ENCODE assay signal across 7 cellular contexts in genomic region chr5:32504923-32505596, GRCh38.
DNase-seq lines count a peak whose midpoint lies in the region; ATAC-seq and TF ChIP-seq lines count a peak whose summit lies in the region.

No MANE protein-coding gene starts in this region.

- no peaks in the 10 kb centered on the region for H3K9me3 Mint-ChIP-seq in central memory CD8-positive, alpha-beta T cell
- no peaks in the 10 kb centered on the region for H3K9me3 Mint-ChIP-seq in activated T-helper 1 cell treated with anti-CD3 and anti-CD28 coated beads, Interleukin-12 subunit alpha, Interleukin-12 subunit beta, Interleukin-2, Interleukin-4 antibody, amounts not matched to agents 30 ng/mL and 10 ng/mL and 1 ng/mL, durations not matched to agents 14 hours and 24 hours and 36 hours

- peaks cover 0 to 17% (median 11%) of the 10 kb centered on the region in 4 donors for H3K4me1 ChIP-seq in upper lobe of left lung

- no peaks in the 10 kb centered on the region for H3K27me3 ChIP-seq in upper lobe of left lung

- 8 to 24% methylated on average over 10 of the region's 10 CpGs for WGBS in upper lobe of left lung, 2 donors

- H3K27me3 Mint-ChIP-seq in central memory CD8-positive, alpha-beta T cell = peaks cover 26% of the 10 kb centered on the region
- peaks cover 14% of the 10 kb centered on the region for H3K27me3 Mint-ChIP-seq in activated T-helper 1 cell treated with anti-CD3 and anti-CD28 coated beads, Interleukin-12 subunit alpha, Interleukin-12 subunit beta, Interleukin-2, Interleukin-4 antibody, amounts not matched to agents 30 ng/mL and 10 ng/mL and 1 ng/mL, durations not matched to agents 14 hours and 24 hours and 36 hours (ENCODE audit: insufficient read depth)

- no peak overlapping the region for H3K4me3 ChIP-seq in upper lobe of left lung

- H3K9me3 ChIP-seq in upper lobe of left lung = no peaks in the 10 kb centered on the region

- intact Hi-C loops in activated T-helper 1 cell treated with anti-CD3 and anti-CD28 coated beads, Interleukin-12 subunit alpha, Interleukin-12 subunit beta, Interleukin-2, Interleukin-4 antibody, amounts not matched to agents 30 ng/mL and 10 ng/mL and 1 ng/mL, durations not matched to agents 14 hours and 24 hours and 36 hours (cut with micrococcal nuclease) = no loop called here

- TF ChIP-seq EP300 in upper lobe of left lung (IDR thresholded peaks at IDR 0.05) = no peak

- H3K4me1 Mint-ChIP-seq in central memory CD8-positive, alpha-beta T cell = peaks cover 8% of the 10 kb centered on the region
- peaks cover 25% of the 10 kb centered on the region for H3K4me1 Mint-ChIP-seq in activated T-helper 1 cell treated with anti-CD3 and anti-CD28 coated beads, Interleukin-12 subunit alpha, Interleukin-12 subunit beta, Interleukin-2, Interleukin-4 antibody, amounts not matched to agents 30 ng/mL and 10 ng/mL and 1 ng/mL, durations not matched to agents 14 hours and 24 hours and 36 hours (ENCODE audit: low read depth)

- DNase-seq in NCI-H446 (lab: John Stamatoyannopoulos, UW) = peak; percentile 97 to 98
- DNase-seq in central memory CD8-positive, alpha-beta T cell (ENCODE audit: low spot score in 2 of 2) = no peak
- peak; percentile 66 to 77 for DNase-seq in lung microvascular endothelial cell (ENCODE audit: low read depth in 2 of 2)
- DNase-seq in upper lobe of left lung = no peak
- no peak for DNase-seq in activated T-helper 1 cell treated with anti-CD3 and anti-CD28 coated beads, Interleukin-12 subunit alpha, Interleukin-12 subunit beta, Interleukin-2, Interleukin-4 antibody, amounts not matched to agents 30 ng/mL and 10 ng/mL and 1 ng/mL, durations not matched to agents 14 hours and 24 hours and 36 hours (ENCODE audit: low spot score)
- DNase-seq in T-helper 9 cell = no peak

- H3K27ac ChIP-seq in upper lobe of left lung = peak overlapping the region in 2 of 4 donors; percentile 3 to 13

- H3K27ac Mint-ChIP-seq in central memory CD8-positive, alpha-beta T cell (ENCODE audit: low read depth) = no peak overlapping the region
- H3K27ac Mint-ChIP-seq in activated T-helper 1 cell treated with anti-CD3 and anti-CD28 coated beads, Interleukin-12 subunit alpha, Interleukin-12 subunit beta, Interleukin-2, Interleukin-4 antibody, amounts not matched to agents 30 ng/mL and 10 ng/mL and 1 ng/mL, durations not matched to agents 14 hours and 24 hours and 36 hours = no peak overlapping the region

- H3K4me3 Mint-ChIP-seq in central memory CD8-positive, alpha-beta T cell = no peak overlapping the region
- H3K4me3 Mint-ChIP-seq in activated T-helper 1 cell treated with anti-CD3 and anti-CD28 coated beads, Interleukin-12 subunit alpha, Interleukin-12 subunit beta, Interleukin-2, Interleukin-4 antibody, amounts not matched to agents 30 ng/mL and 10 ng/mL and 1 ng/mL, durations not matched to agents 14 hours and 24 hours and 36 hours = no peak overlapping the region

- ATAC-seq in HG02642 (IDR thresholded peaks at IDR 0.05; ENCODE audit: poor library complexity, unreplicated experiment) = peak; percentile 44
- peak; percentile 14 for ATAC-seq in central memory CD8-positive, alpha-beta T cell (replicated peaks; ENCODE audit: extremely low read depth, poor library complexity, severe bottlenecking)
- ATAC-seq in upper lobe of left lung (ENCODE audit: low FRiP score in 2 of 2) = peak; percentile 81

- TF ChIP-seq POLR2A in upper lobe of left lung (IDR thresholded peaks at IDR 0.05) = no peak

- H3K36me3 ChIP-seq in upper lobe of left lung = no peaks in the 10 kb centered on the region

- no peak for TF ChIP-seq CTCF in upper lobe of left lung (IDR thresholded peaks at IDR 0.05)

- no peaks in the 10 kb centered on the region for H3K36me3 Mint-ChIP-seq in central memory CD8-positive, alpha-beta T cell (ENCODE audit: insufficient read depth)
- no peaks in the 10 kb centered on the region for H3K36me3 Mint-ChIP-seq in activated T-helper 1 cell treated with anti-CD3 and anti-CD28 coated beads, Interleukin-12 subunit alpha, Interleukin-12 subunit beta, Interleukin-2, Interleukin-4 antibody, amounts not matched to agents 30 ng/mL and 10 ng/mL and 1 ng/mL, durations not matched to agents 14 hours and 24 hours and 36 hours (ENCODE audit: low read depth)

Comparison
In these comparisons a context has a peak if more than half of its experiments do, and no peak if none do; other contexts are left out.
1. ATAC-seq: peak in every context shown above with its lines; median percentile 81 in upper lobe of left lung; 44 in HG02642; 14 in central memory CD8-positive, alpha-beta T cell.
2. DNase-seq: peak in NCI-H446 (2 of 2) and lung microvascular endothelial cell (2 of 2); none in central memory CD8-positive, alpha-beta T cell (0 of 2), upper lobe of left lung (0 of 2), activated T-helper 1 cell treated with anti-CD3 and anti-CD28 coated beads, Interleukin-12 subunit alpha, Interleukin-12 subunit beta, Interleukin-2, Interleukin-4 antibody, amounts not matched to agents 30 ng/mL and 10 ng/mL and 1 ng/mL, durations not matched to agents 14 hours and 24 hours and 36 hours (single experiment) and T-helper 9 cell (single experiment).